18 cellular contexts compared by ENCODE assay signal in genomic region chr15:65651831-65652749, GRCh38. TPM values are rescaled to one million over a fixed set of nuclear protein-coding genes. Genes with fewer than 3 reads are reported as not detected.
A peak's percentile ranks its signal among the peaks of the same experiment; 100 is the strongest.
DNase-seq lines count a peak whose midpoint lies in the region; ATAC-seq and TF ChIP-seq lines count a peak whose summit lies in the region.
"Had no signal": no experiment of that assay in that cellular context is flagged by ENCODE, and none has a peak within 500 bp of the region (broad histone marks: within the 10 kb centered on the region; RNA-seq: fewer than 3 reads in every experiment).

No MANE protein-coding gene starts in this region.

- H3K4me1 ChIP-seq in left ventricle myocardium inferior = peaks cover 5% of the 10 kb centered on the region
- peaks cover 7% of the 10 kb centered on the region for H3K4me1 ChIP-seq in upper lobe of right lung

- H3K27ac ChIP-seq in left ventricle myocardium inferior (replicated peaks) (no peak overlapping the region), upper lobe of right lung (no peak overlapping the region)
- H3K27ac ChIP-seq: heart left ventricle had no signal

- ATAC-seq in left cardiac atrium (peak; percentile 51 to 63), left ventricle myocardium superior (peak; percentile 45), upper lobe of right lung (peak; percentile 59), GM21717 (IDR thresholded peaks at IDR 0.05; ENCODE audit: unreplicated experiment) (no peak)

- H3K36me3 ChIP-seq in left ventricle myocardium inferior = peaks cover 14% of the 10 kb centered on the region
- peaks cover 35% of the 10 kb centered on the region for H3K36me3 ChIP-seq in upper lobe of right lung

- intact Hi-C loops in left cardiac atrium (cut with DNase I) (no loop called here), left ventricle myocardium inferior (cut with micrococcal nuclease) (no loop called here), left ventricle myocardium superior (cut with micrococcal nuclease) (no loop called here), upper lobe of right lung (cut with DNase I) (no loop called here)

- no peaks in the 10 kb centered on the region for H3K27me3 ChIP-seq in left ventricle myocardium inferior (ENCODE audit: low read depth)
- H3K27me3 ChIP-seq in upper lobe of right lung = no peaks in the 10 kb centered on the region
- H3K27me3 ChIP-seq: heart left ventricle had no signal

- no peak for DNase-seq in left cardiac atrium
- no peak for DNase-seq in left ventricle myocardium inferior
- peak; percentile 54 for DNase-seq in LNCaP clone FGC (ENCODE audit: low read depth)
- no peak for DNase-seq in left ventricle myocardium superior
- DNase-seq in upper lobe of right lung = no peak
- DNase-seq in SKM-1 (lab: John Stamatoyannopoulos, UW; ENCODE audit: unreplicated experiment) = no peak
- no peak for DNase-seq in NCI-H1417 treated with DMSO at 0.1 percent for 48 hours (lab: John Stamatoyannopoulos, UW)
- DNase-seq: activated CD4-positive, alpha-beta T cell treated with anti-CD3 and anti-CD28 coated beads for 48 hours; activated naive CD4-positive, alpha-beta T cell; heart left ventricle; mesenchymal stem cell; NCI-H2171 treated with DMSO at 0.1 percent for 48 hours; NCI-H526 treated with DMSO at 0.1 percent for 48 hours; nephron progenitor cell; posterior cingulate gyrus; stimulated activated CD4-positive, alpha-beta T cell treated with anti-CD3 and anti-CD28 coated beads, Interleukin-4, amount 100 ng/mL, for 1 hour had no signal

- TF ChIP-seq CTCF in left ventricle myocardium inferior (IDR thresholded peaks at IDR 0.05; ENCODE audit: borderline replicate concordance) (no peak), LNCaP clone FGC (IDR thresholded peaks at IDR 0.05; ENCODE audit: control insufficient read depth, extremely low read depth, insufficient read depth) (no peak), upper lobe of right lung (IDR thresholded peaks at IDR 0.05) (no peak)

- H3K4me3 ChIP-seq in left ventricle myocardium inferior (no peak overlapping the region), LNCaP clone FGC (ENCODE audit: low read depth, low read length) (no peak overlapping the region), upper lobe of right lung (no peak overlapping the region)
- H3K4me3 ChIP-seq: heart left ventricle, skin epidermis had no signal

- no peaks in the 10 kb centered on the region for H3K9me3 ChIP-seq in left ventricle myocardium inferior (replicated peaks)
- H3K9me3 ChIP-seq in upper lobe of right lung = no peaks in the 10 kb centered on the region
- H3K9me3 ChIP-seq: heart left ventricle had no signal

RNA-seq across cellular contexts. Expression of gene SLC24A1, which starts 30.4 kb away (rescaled TPM):
- total RNA-seq in left cardiac atrium (1 to 10 TPM; 2.5 to 3.0 TPM), left ventricle myocardium inferior (2.3 TPM), left ventricle myocardium superior (1.7 TPM), upper lobe of right lung (11.8 TPM)

RNA-seq across cellular contexts. Expression of gene INTS14, which starts 41.2 kb away (rescaled TPM):
- total RNA-seq in left cardiac atrium (10 to 100 TPM; 15.3 to 17.8 TPM), left ventricle myocardium inferior (12.2 TPM), left ventricle myocardium superior (10.3 TPM), upper lobe of right lung (32.0 TPM)
